ENCODE assay signal across 32 cellular contexts in the genomic region with DNA sequence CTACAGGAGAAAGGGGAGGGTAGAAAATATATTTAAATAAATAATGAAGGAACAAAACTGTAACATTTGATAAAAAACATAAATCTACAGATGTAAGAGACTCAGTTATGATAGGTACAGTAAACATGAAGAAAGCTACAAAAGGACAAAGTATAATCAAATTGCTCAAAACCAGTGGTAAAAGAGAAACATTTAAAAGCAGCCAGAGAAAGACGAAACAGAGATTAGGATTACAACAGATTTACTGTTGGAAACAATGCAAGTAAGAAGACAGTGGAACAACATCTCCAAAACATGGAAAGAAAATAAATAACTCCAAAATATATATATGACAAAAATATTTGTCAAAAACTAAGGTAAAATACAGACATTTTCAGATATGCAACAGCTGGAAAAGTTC.
"Had no signal": no experiment of that assay in that cellular context is flagged by ENCODE, and none has a peak within 500 bp of the region (broad histone marks: within the 10 kb centered on the region; RNA-seq: fewer than 3 reads in every experiment).

No MANE protein-coding gene starts in this region.

- FAIRE-seq: bronchial epithelial cell, TTC549 had no signal

- H3K9me3 ChIP-seq: ascending aorta had no signal

- H3K4me1 ChIP-seq: ascending aorta had no signal

- H3K36me3 ChIP-seq: ascending aorta, cardiac muscle cell had no signal

- H3K27me3 ChIP-seq: ascending aorta, cardiac muscle cell had no signal

- H3K27ac ChIP-seq: ascending aorta, cardiac muscle cell, VCaP had no signal

- H3K4me3 ChIP-seq: ascending aorta, cardiac muscle cell had no signal

- DNase-seq: activated CD4-positive, alpha-beta memory T cell treated with anti-CD3 and anti-CD28 coated beads, Interleukin-2, amount 10 ng/mL, durations not matched to agents 7 days and 5 days; activated CD4-positive, alpha-beta T cell treated with anti-CD3 and anti-CD28 coated beads for 1 hour; activated CD4-positive, alpha-beta T cell treated with anti-CD3 and anti-CD28 coated beads for 36 hours; activated CD4-positive, alpha-beta T cell treated with anti-CD3 and anti-CD28 coated beads for 48 hours; activated CD4-positive, alpha-beta T cell treated with anti-CD3 and anti-CD28 coated beads, Interleukin-2, amount 10 ng/mL, durations not matched to agents 7 days and 5 days; activated CD4-positive, alpha-beta T cell treated with anti-CD3 and anti-CD28 coated beads, Interleukin-2, amount 50 U/mL, for 48 hours; activated CD4-positive, CD25-positive, alpha-beta regulatory T cell; activated CD8-positive, alpha-beta memory T cell treated with anti-CD3 and anti-CD28 coated beads for 24 hours; activated CD8-positive, alpha-beta memory T cell treated with anti-CD3 and anti-CD28 coated beads, Interleukin-2, amount 10 ng/mL, durations not matched to agents 7 days and 5 days; activated CD8-positive, alpha-beta memory T cell treated with anti-CD3 and anti-CD28 coated beads, Interleukin-2, amount 50 U/mL, for 48 hours; activated CD8-positive, alpha-beta T cell treated with anti-CD3 and anti-CD28 coated beads, Interleukin-2, amount 10 ng/mL, durations not matched to agents 7 days and 5 days; activated effector memory CD4-positive, alpha-beta T cell treated with Interleukin-2 at 50 U/mL for 16 hours; activated gamma-delta T cell; activated naive CD4-positive, alpha-beta T cell treated with anti-CD3 and anti-CD28 coated beads, Interleukin-2, amount 10 ng/mL, durations not matched to agents 7 days and 5 days; activated naive CD4-positive, alpha-beta T cell treated with Interleukin-2 at 50 U/mL for 16 hours; activated naive CD8-positive, alpha-beta T cell treated with anti-CD3 and anti-CD28 coated beads, Interleukin-2, amount 10 ng/mL, durations not matched to agents 7 days and 5 days; activated naive CD8-positive, alpha-beta T cell treated with anti-CD3 and anti-CD28 coated beads, Interleukin-2, amount 50 U/mL, for 24 hours; activated T-cell treated with anti-CD3 and anti-CD28 coated beads, Interleukin-2, amount 50 U/mL, for 24 hours; activated T-cell treated with anti-CD3 and anti-CD28 coated beads, Interleukin-2, amount 50 U/mL, for 48 hours; amygdala; anterior cingulate cortex; caudate nucleus; cerebellar nuclear complex; T-helper 1 cell; T-helper 2 cell; T-helper 9 cell had no signal

- ATAC-seq: activated CD4-positive, alpha-beta T cell treated with anti-CD3 and anti-CD28 coated beads for 36 hours; activated CD4-positive, CD25-positive, alpha-beta regulatory T cell treated with anti-CD3 and anti-CD28 coated beads, Interleukin-2, amount 50 U/mL, for 24 hours; activated CD8-positive, alpha-beta memory T cell treated with anti-CD3 and anti-CD28 coated beads, Interleukin-2, amount 10 ng/mL, durations not matched to agents 7 days and 5 days; activated CD8-positive, alpha-beta T cell treated with anti-CD3 and anti-CD28 coated beads, Interleukin-2, amount 10 ng/mL, durations not matched to agents 7 days and 5 days; activated naive CD8-positive, alpha-beta T cell treated with anti-CD3 and anti-CD28 coated beads, Interleukin-2, amount 50 U/mL, for 24 hours had no signal
